Comparison of ENCODE assay signal across 17 cellular contexts in the genomic region with DNA sequence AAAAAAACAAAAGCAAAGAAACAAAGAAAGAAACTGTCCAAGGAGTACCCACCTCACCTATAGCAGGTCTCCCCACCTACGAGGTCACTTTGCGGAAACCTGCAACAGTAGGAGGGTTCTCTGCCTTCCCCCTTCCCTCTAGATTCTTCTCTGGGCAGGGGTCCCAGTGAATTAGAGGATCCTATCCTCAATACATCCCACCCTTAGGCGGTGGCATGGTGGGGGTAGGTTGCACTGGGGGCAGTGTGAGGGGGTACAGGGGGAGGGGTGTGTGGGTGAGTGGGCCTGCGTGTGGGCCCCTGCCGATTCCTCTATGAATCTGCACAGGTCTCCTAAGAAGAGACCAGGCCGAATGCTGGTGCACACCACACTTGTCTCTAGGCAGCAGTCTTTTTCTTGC.
"Had no signal": no experiment of that assay in that cellular context is flagged by ENCODE, and none has a peak within 500 bp of the region (broad histone marks: within the 10 kb centered on the region; RNA-seq: fewer than 3 reads in every experiment).

No MANE protein-coding gene starts in this region.

- H3K4me1 Mint-ChIP-seq: neural progenitor cell had no signal

- H3K27ac Mint-ChIP-seq: activated CD4-positive, alpha-beta memory T cell treated with anti-CD3 and anti-CD28 coated beads for 36 hours; activated naive CD4-positive, alpha-beta T cell treated with anti-CD3 and anti-CD28 coated beads, Interleukin-2, amount 50 U/mL, for 72 hours; neural progenitor cell; stimulated activated naive B cell treated with anti-CD40 and anti-IgM and Interleukin-4, amounts not matched to agents 10 μg/mL and 1 μg/mL and 100 μg/mL, for 72 hours had no signal

- H3K27me3 Mint-ChIP-seq: activated CD4-positive, alpha-beta memory T cell treated with anti-CD3 and anti-CD28 coated beads for 36 hours; stimulated activated naive B cell treated with anti-CD40 and anti-IgM and Interleukin-4, amounts not matched to agents 10 μg/mL and 1 μg/mL and 100 μg/mL, for 72 hours had no signal

- H3K9ac ChIP-seq: neural progenitor cell had no signal

- H3K4me2 ChIP-seq: neural progenitor cell had no signal

- H3K27me3 ChIP-seq: colonic mucosa, neural progenitor cell, ovary had no signal

- H2AFZ ChIP-seq: neural progenitor cell had no signal

- H3K4me3 Mint-ChIP-seq: activated CD4-positive, alpha-beta memory T cell treated with anti-CD3 and anti-CD28 coated beads for 36 hours; activated T-cell treated with anti-CD3 and anti-CD28 coated beads, Interleukin-2, amount 50 U/mL, for 4 hours; neural progenitor cell; stimulated activated naive B cell treated with anti-CD40 and anti-IgM and Interleukin-4, amounts not matched to agents 10 μg/mL and 1 μg/mL and 100 μg/mL, for 72 hours had no signal

- H3K36me3 Mint-ChIP-seq: activated CD4-positive, alpha-beta memory T cell treated with anti-CD3 and anti-CD28 coated beads for 36 hours had no signal

- H3K9me3 Mint-ChIP-seq: activated CD4-positive, alpha-beta memory T cell treated with anti-CD3 and anti-CD28 coated beads for 36 hours; activated naive CD4-positive, alpha-beta T cell treated with anti-CD3 and anti-CD28 coated beads, Interleukin-2, amount 50 U/mL, for 72 hours; activated T-cell treated with anti-CD3 and anti-CD28 coated beads, Interleukin-2, amount 50 U/mL, for 4 hours; stimulated activated naive B cell treated with anti-CD40 and anti-IgM and Interleukin-4, amounts not matched to agents 10 μg/mL and 1 μg/mL and 100 μg/mL, for 72 hours had no signal

- H3K27ac ChIP-seq: colonic mucosa, left ventricle myocardium inferior, neural progenitor cell, ovary had no signal

- DNase-seq: activated CD4-positive, alpha-beta memory T cell treated with anti-CD3 and anti-CD28 coated beads for 36 hours; activated effector memory CD4-positive, alpha-beta T cell treated with Interleukin-2 at 50 U/mL for 16 hours; activated T-cell treated with anti-CD3 and anti-CD28 coated beads, Interleukin-2, amount 50 U/mL, for 4 hours; effector CD4-positive, alpha-beta T cell; glutamatergic neuron; left ventricle myocardium inferior; mesenchymal stem cell; ovary; stimulated activated CD4-positive, alpha-beta T cell treated with anti-CD3 and anti-CD28 coated beads, Interleukin-15, amount 100 ng/mL, for 24 hours; stimulated activated CD4-positive, alpha-beta T cell treated with anti-CD3 and anti-CD28 coated beads, Interleukin-4, amount 100 ng/mL, for 1 hour; stimulated activated naive B cell treated with anti-CD40 and anti-IgM and Interleukin-4, amounts not matched to agents 10 μg/mL and 1 μg/mL and 100 μg/mL, for 72 hours; SW 1271; trophoblast cell had no signal

- ATAC-seq: activated CD4-positive, CD25-positive, alpha-beta regulatory T cell treated with anti-CD3 and anti-CD28 coated beads, Interleukin-2, amount 50 U/mL, for 24 hours; activated naive CD4-positive, alpha-beta T cell treated with anti-CD3 and anti-CD28 coated beads, Interleukin-2, amount 50 U/mL, for 72 hours; activated T-cell treated with anti-CD3 and anti-CD28 coated beads, Interleukin-2, amount 50 U/mL, for 4 hours; stimulated activated naive B cell treated with anti-CD40 and anti-IgM and Interleukin-4, amounts not matched to agents 10 μg/mL and 1 μg/mL and 100 μg/mL, for 72 hours had no signal

- H3K4me1 ChIP-seq: colonic mucosa, neural progenitor cell had no signal

- H3K4me3 ChIP-seq: colonic mucosa, left ventricle myocardium inferior, neural progenitor cell, ovary had no signal

- H3K36me3 ChIP-seq: colonic mucosa, left ventricle myocardium inferior, neural progenitor cell, ovary had no signal

- H3K9me3 ChIP-seq: colonic mucosa, left ventricle myocardium inferior, ovary had no signal
